ENCODE assay signal across 8 cellular contexts in the genomic region with DNA sequence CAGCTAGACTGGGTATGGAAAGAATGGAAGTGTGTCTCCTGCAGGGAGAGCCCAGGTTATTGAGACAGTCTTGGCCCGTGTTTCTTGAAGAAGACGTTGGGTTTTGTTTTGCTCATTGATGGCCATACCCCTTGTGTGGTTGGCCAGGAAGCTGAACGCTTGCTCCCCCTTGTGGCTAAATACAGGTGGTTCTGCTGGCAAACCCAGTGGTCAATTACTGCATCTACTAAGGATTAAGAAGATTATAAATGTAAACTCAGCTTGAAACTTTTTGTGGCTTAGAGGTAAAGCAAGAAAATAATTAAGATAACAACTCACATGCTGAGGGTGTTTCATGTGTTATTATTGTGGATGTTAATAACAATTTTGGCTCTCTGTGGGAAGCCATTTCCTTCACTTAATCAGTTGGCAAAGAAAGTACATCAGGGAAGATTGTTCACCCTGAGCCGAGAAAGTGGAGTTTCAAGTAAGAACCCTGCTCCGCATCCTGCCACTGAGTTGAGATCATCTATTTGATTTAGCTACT.
A peak's percentile ranks its signal among the peaks of the same experiment; 100 is the strongest.
DNase-seq lines count a peak whose midpoint lies in the region; ATAC-seq, FAIRE-seq and TF ChIP-seq lines count a peak whose summit lies in the region.

No MANE protein-coding gene starts in this region.

- H3K4me3 ChIP-seq in MM.1S (ENCODE audit: low read length) (peak overlapping the region; percentile 19; the same call in 1 of the 2 replicates), astrocyte (ENCODE audit: insufficient read depth, low read depth, low read length) (no peak overlapping the region), spleen (no peak overlapping the region)

- H3K9ac ChIP-seq in MM.1S (ENCODE audit: low read length) (no peak overlapping the region), astrocyte (ENCODE audit: low read length) (no peak overlapping the region)

- H3K27me3 ChIP-seq in MM.1S (replicated peaks; ENCODE audit: insufficient read depth, low read length) (no peaks in the 10 kb centered on the region), astrocyte (ENCODE audit: insufficient read depth, low read length) (no peaks in the 10 kb centered on the region), spleen (replicated peaks in 1 of 7) (no peaks in the 10 kb centered on the region)

- no peaks in the 10 kb centered on the region for H3K9me2 ChIP-seq in MM.1S (replicated peaks; ENCODE audit: insufficient read depth, low read length)

- FAIRE-seq in astrocyte (lab: Jason Lieb, UNC), result peak; percentile 5

- DNase-seq in ELF-1 (ENCODE audit: low read depth, low spot score), result peak; percentile 82
- DNase-seq in MM.1S, result peak; percentile 68
- peak; percentile 38 for DNase-seq in astrocyte (ENCODE audit: low read depth)
- DNase-seq in iPS DF 19.7 (ENCODE audit: low read depth, low spot score), result peak; percentile 42
- DNase-seq in spleen, result no peak

- no peaks in the 10 kb centered on the region for H3K27me3 Mint-ChIP-seq in astrocyte (ENCODE audit: low read depth, unreplicated experiment)

- no peak overlapping the region for H3K4me3 Mint-ChIP-seq in astrocyte (ENCODE audit: unreplicated experiment)

- H3K79me2 ChIP-seq in MM.1S (ENCODE audit: low read length) (no peaks in the 10 kb centered on the region), astrocyte (ENCODE audit: insufficient read depth, low read length) (no peaks in the 10 kb centered on the region)

- TF ChIP-seq CTCF in MM.1S (IDR thresholded peaks at IDR 0.05; ENCODE audit: low read length) (peak; percentile 96), astrocyte (IDR thresholded peaks at IDR 0.05; ENCODE audit: insufficient read depth, low read depth, low read length) (peak; percentile 94), spleen (IDR thresholded peaks at IDR 0.05 in 8 of 11, conservative IDR thresholded peaks at IDR 0.05 in 3 of 11) (peak; percentile 49 to 90 (median 77))

- H3K36me3 Mint-ChIP-seq in astrocyte (ENCODE audit: low read depth, unreplicated experiment), result no peaks in the 10 kb centered on the region

- H3K27ac Mint-ChIP-seq in astrocyte (ENCODE audit: unreplicated experiment), result peak overlapping the region; percentile 43

- H3K4me2 ChIP-seq in MM.1S (ENCODE audit: low read depth, low read length), result peak overlapping the region; percentile 50; the same call in 1 of the 2 replicates
- peak overlapping the region; percentile 49 for H3K4me2 ChIP-seq in astrocyte (ENCODE audit: low read length)

- H2AFZ ChIP-seq in MM.1S (ENCODE audit: low read length) (no peak overlapping the region), astrocyte (ENCODE audit: low read depth, low read length) (no peak overlapping the region)

- no peaks in the 10 kb centered on the region for H3F3A ChIP-seq in MM.1S (ENCODE audit: insufficient read depth, low read length)

- intact Hi-C loops in spleen (cut with DNase I; ENCODE audit: low total_unique reads), result loop anchor here (10.0 kb wide), 1 partner anchor 181 kb away; no protein-coding TSS in a partner anchor

- H3K4me1 Mint-ChIP-seq in astrocyte (ENCODE audit: low read depth, unreplicated experiment), result peaks cover 23% of the 10 kb centered on the region

- H3K36me3 ChIP-seq in MM.1S (replicated peaks; ENCODE audit: insufficient read depth, low read length), result no peaks in the 10 kb centered on the region
- H3K36me3 ChIP-seq in astrocyte (ENCODE audit: insufficient read depth, low read length), result no peaks in the 10 kb centered on the region
- no peaks in the 10 kb centered on the region for H3K36me3 ChIP-seq in spleen

- TF ChIP-seq POLR2A in spleen (IDR thresholded peaks at IDR 0.05), result no peak

- H3K27ac ChIP-seq in MM.1S (ENCODE audit: low read length), result no peak overlapping the region
- no peak overlapping the region for H3K27ac ChIP-seq in astrocyte (ENCODE audit: low read depth, low read length)
- no peak overlapping the region for H3K27ac ChIP-seq in spleen

- no peaks in the 10 kb centered on the region for H3K9me3 Mint-ChIP-seq in astrocyte (ENCODE audit: unreplicated experiment)

- H3K9me3 ChIP-seq in MM.1S (replicated peaks; ENCODE audit: insufficient read depth, low read length) (no peaks in the 10 kb centered on the region), astrocyte (ENCODE audit: insufficient read depth, low read depth, low read length) (no peaks in the 10 kb centered on the region), spleen (no peaks in the 10 kb centered on the region)

- H4K20me1 ChIP-seq in MM.1S (ENCODE audit: insufficient read depth, low read length) (no peaks in the 10 kb centered on the region), astrocyte (ENCODE audit: insufficient read depth, low read length) (peaks cover 6% of the 10 kb centered on the region)

- 28 to 36% (median 31%) methylated on average over 5 of the region's 5 CpGs for WGBS in spleen, 5 donors

- ATAC-seq in GM21786 (IDR thresholded peaks at IDR 0.05; ENCODE audit: unreplicated experiment), result peak; percentile 66
- ATAC-seq in SK-N-SH treated with all-trans-retinoic acid at 6 μM for 48 hours, result peak; percentile 94
- no peak for ATAC-seq in HG02763 (IDR thresholded peaks at IDR 0.05; ENCODE audit: unreplicated experiment)

- H3K4me1 ChIP-seq in MM.1S (ENCODE audit: low read length), result peaks cover 7% of the 10 kb centered on the region; the same call in 1 of the 2 replicates
- H3K4me1 ChIP-seq in astrocyte (ENCODE audit: insufficient read depth, low read length), result peaks cover 4% of the 10 kb centered on the region
- H3K4me1 ChIP-seq in spleen, result peaks cover 0 to 15% (median 8%) of the 10 kb centered on the region in 6 donors

TF ChIP-seq in SK-N-SH treated with all-trans-retinoic acid at 6 μM for 48 hours, 23 proteins besides CTCF, POLR2A, EP300 and RAD21:
- no peak for TF ChIP-seq OSR1 (CRISPR knock-in tag; IDR thresholded peaks at IDR 0.05)
- no peak for TF ChIP-seq ZNF565 (CRISPR knock-in tag; conservative IDR thresholded peaks at IDR 0.05; ENCODE audit: low read depth)
- no peak for TF ChIP-seq PPARA (CRISPR knock-in tag; IDR thresholded peaks at IDR 0.05; ENCODE audit: borderline replicate concordance)
- TF ChIP-seq, protein P1, sequence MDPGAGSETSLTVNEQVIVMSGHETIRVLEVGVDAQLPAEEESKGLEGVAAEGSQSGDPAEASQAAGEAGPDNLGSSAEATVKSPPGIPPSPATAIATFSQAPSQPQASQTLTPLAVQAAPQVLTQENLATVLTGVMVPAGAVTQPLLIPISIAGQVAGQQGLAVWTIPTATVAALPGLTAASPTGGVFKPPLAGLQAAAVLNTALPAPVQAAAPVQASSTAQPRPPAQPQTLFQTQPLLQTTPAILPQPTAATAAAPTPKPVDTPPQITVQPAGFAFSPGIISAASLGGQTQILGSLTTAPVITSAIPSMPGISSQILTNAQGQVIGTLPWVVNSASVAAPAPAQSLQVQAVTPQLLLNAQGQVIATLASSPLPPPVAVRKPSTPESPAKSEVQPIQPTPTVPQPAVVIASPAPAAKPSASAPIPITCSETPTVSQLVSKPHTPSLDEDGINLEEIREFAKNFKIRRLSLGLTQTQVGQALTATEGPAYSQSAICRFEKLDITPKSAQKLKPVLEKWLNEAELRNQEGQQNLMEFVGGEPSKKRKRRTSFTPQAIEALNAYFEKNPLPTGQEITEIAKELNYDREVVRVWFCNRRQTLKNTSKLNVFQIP (CRISPR knock-in tag; IDR thresholded peaks at IDR 0.05; ENCODE audit: borderline replicate concordance, low read depth), result no peak
- no peak for TF ChIP-seq GLIS3 (CRISPR knock-in tag; IDR thresholded peaks at IDR 0.05)
- TF ChIP-seq ZFP30 (CRISPR knock-in tag; IDR thresholded peaks at IDR 0.05), result no peak
- TF ChIP-seq ZNF70 (CRISPR knock-in tag; IDR thresholded peaks at IDR 0.05), result no peak
